In genomic region chr9:110104201-110104845, GRCh38 we compare ENCODE assay signal across 12 cellular contexts.
A peak's percentile ranks its signal among the peaks of the same experiment; 100 is the strongest.
DNase-seq lines count a peak whose midpoint lies in the region; ATAC-seq and TF ChIP-seq lines count a peak whose summit lies in the region.
"Had no signal": no experiment of that assay in that cellular context is flagged by ENCODE, and none has a peak within 500 bp of the region (broad histone marks: within the 10 kb centered on the region; RNA-seq: fewer than 3 reads in every experiment).

No MANE protein-coding gene starts in this region.

- intact Hi-C loops in right cardiac atrium (cut with DNase I) = no loop called here
- intact Hi-C loops in Right ventricle myocardium inferior (cut with DNase I) = no loop called here
- intact Hi-C loops in uterus (cut with DNase I; ENCODE audit: low total_unique reads) = no loop called here

- no peaks in the 10 kb centered on the region for H3K79me2 ChIP-seq in mesendoderm (ENCODE audit: control insufficient read depth, insufficient read depth, low read length)

- peaks cover 3% of the 10 kb centered on the region for H3K79me1 ChIP-seq in mesendoderm (ENCODE audit: low read length)

- H2BK120ac ChIP-seq in mesendoderm (ENCODE audit: low read depth, low read length) = no peak overlapping the region

- ATAC-seq in right cardiac atrium (peak; percentile 23 to 36), Right ventricle myocardium inferior (no peak), HG03521 (IDR thresholded peaks at IDR 0.05; ENCODE audit: unreplicated experiment) (no peak)
- ATAC-seq: HCT116 had no signal

- H3K9me3 Mint-ChIP-seq in chondrocyte (ENCODE audit: low read depth) = no peaks in the 10 kb centered on the region

- H3K4me1 ChIP-seq in right cardiac atrium (ENCODE audit: control insufficient read depth, insufficient read depth, low read length) (peaks cover 18% of the 10 kb centered on the region), mesendoderm (ENCODE audit: control insufficient read depth, low read depth, low read length) (peaks cover 6% of the 10 kb centered on the region), uterus (peaks cover 4 to 10% of the 10 kb centered on the region in 2 donors)

- H3K18ac ChIP-seq in mesendoderm (ENCODE audit: low read length) = no peak overlapping the region

- H3K9ac ChIP-seq in mesendoderm (ENCODE audit: low read length) = no peak overlapping the region

- H3K23ac ChIP-seq in mesendoderm (ENCODE audit: low read length) = no peak overlapping the region

- H3K27ac ChIP-seq in right cardiac atrium (ENCODE audit: low read length) (no peak overlapping the region), mesendoderm (ENCODE audit: low read depth, low read length) (no peak overlapping the region), uterus (peak overlapping the region; percentile 31 to 47)
- H3K27ac ChIP-seq: VCaP had no signal

- H3K9me3 ChIP-seq in right cardiac atrium (ENCODE audit: control insufficient read depth, low read length) = no peaks in the 10 kb centered on the region
- no peaks in the 10 kb centered on the region for H3K9me3 ChIP-seq in uterus

- no peak for DNase-seq in right cardiac atrium
- no peak for DNase-seq in Right ventricle myocardium inferior (ENCODE audit: missing footprints)
- no peak for DNase-seq in chondrocyte (ENCODE audit: low spot score)
- DNase-seq in mesendoderm = peak; percentile 77
- no peak for DNase-seq in uterus
- DNase-seq in stimulated activated CD8-positive, alpha-beta memory T cell treated with anti-CD3 and anti-CD28 coated beads, Interleukin-4, amount 100 ng/mL, for 48 hours = no peak
- DNase-seq in NCI-H1694 (lab: John Stamatoyannopoulos, UW) = no peak
- DNase-seq: dorsolateral prefrontal cortex, NCI-H774 had no signal

- H3K4me3 Mint-ChIP-seq in chondrocyte (ENCODE audit: unreplicated experiment) = no peak overlapping the region

- TF ChIP-seq CTCF in chondrocyte (IDR thresholded peaks at IDR 0.05) (no peak), uterus (IDR thresholded peaks at IDR 0.05) (no peak)

- no peak overlapping the region for H2BK5ac ChIP-seq in mesendoderm (ENCODE audit: low read length)

- no peaks in the 10 kb centered on the region for H3K27me3 ChIP-seq in right cardiac atrium (ENCODE audit: control insufficient read depth, insufficient read depth)
- H3K27me3 ChIP-seq in mesendoderm (ENCODE audit: insufficient read depth, low read length, poor library complexity) = no peaks in the 10 kb centered on the region
- no peaks in the 10 kb centered on the region for H3K27me3 ChIP-seq in uterus
- H3K27me3 ChIP-seq: dorsolateral prefrontal cortex had no signal

- H2AK5ac ChIP-seq in mesendoderm (ENCODE audit: low read length) = no peak overlapping the region

- H3K4me3 ChIP-seq in right cardiac atrium (ENCODE audit: low read length) (no peak overlapping the region), mesendoderm (ENCODE audit: low read length) (no peak overlapping the region), uterus (no peak overlapping the region)
- H3K4me3 ChIP-seq: dorsolateral prefrontal cortex had no signal

- H2BK15ac ChIP-seq in mesendoderm (replicated peaks; ENCODE audit: low read depth) = no peak overlapping the region

- no peak for TF ChIP-seq POLR2A in uterus (IDR thresholded peaks at IDR 0.05)

- no peaks in the 10 kb centered on the region for H3K36me3 ChIP-seq in mesendoderm (ENCODE audit: control insufficient read depth, insufficient read depth, low read length)
- H3K36me3 ChIP-seq in uterus = no peaks in the 10 kb centered on the region

- H3K56ac ChIP-seq in mesendoderm (ENCODE audit: low read length) = no peak overlapping the region

- H4K8ac ChIP-seq in mesendoderm (ENCODE audit: low read depth, low read length) = no peak overlapping the region

- peak overlapping the region; percentile 82 for H3K27ac Mint-ChIP-seq in chondrocyte (ENCODE audit: unreplicated experiment)

- H4K5ac ChIP-seq in mesendoderm (ENCODE audit: low read length) = no peak overlapping the region

- H3K4me2 ChIP-seq in mesendoderm (ENCODE audit: low read length) = no peak overlapping the region

- peaks cover 55% of the 10 kb centered on the region for H3K4me1 Mint-ChIP-seq in chondrocyte (ENCODE audit: low read depth)

- no peaks in the 10 kb centered on the region for H3K27me3 Mint-ChIP-seq in chondrocyte (ENCODE audit: low read depth)

- no peak overlapping the region for H3K4ac ChIP-seq in mesendoderm (ENCODE audit: low read depth, low read length)

- 39% methylated on average over 7 of the region's 7 CpGs for WGBS in right cardiac atrium
- no CpG with 5 or more reads among the region's 7 CpGs for WGBS in mesendoderm (ENCODE audit: extremely low coverage, insufficient coverage, low lambda C conversion rate)

- H3K36me3 Mint-ChIP-seq in chondrocyte (ENCODE audit: low read depth) = no peaks in the 10 kb centered on the region

Comparison
In these comparisons a context has a peak if more than half of its experiments do, and no peak if none do; other contexts are left out.
1. ATAC-seq: peak in right cardiac atrium (2 of 2); none in Right ventricle myocardium inferior (single experiment) and HG03521 (single experiment).
2. H3K27ac ChIP-seq: peak in uterus (2 of 2); none in right cardiac atrium (single experiment) and mesendoderm (single experiment).